In the genomic region with DNA sequence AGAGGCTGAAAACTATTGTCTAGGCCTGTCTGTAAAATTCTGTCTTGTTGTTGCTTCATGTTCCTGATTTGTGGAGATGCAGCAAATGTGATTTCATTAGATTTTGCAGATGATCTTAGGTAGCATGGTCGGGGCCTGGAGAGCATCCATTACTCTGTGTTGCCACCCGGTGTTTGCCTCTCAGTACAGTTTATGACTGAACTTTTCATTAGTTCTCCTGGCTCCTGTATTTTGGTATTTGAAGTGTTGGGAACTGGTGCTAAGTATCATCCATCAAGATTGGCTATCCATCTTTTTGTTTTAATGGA, we compare ENCODE assay signal across 1 cellular context.
TF ChIP-seq lines count a peak whose summit lies in the region.

No MANE protein-coding gene starts in this region.

TF ChIP-seq in SK-N-SH treated with all-trans-retinoic acid at 6 μM for 48 hours, 23 proteins besides CTCF, POLR2A, EP300 and RAD21 (continued from another document):
- TF ChIP-seq, protein P1, sequence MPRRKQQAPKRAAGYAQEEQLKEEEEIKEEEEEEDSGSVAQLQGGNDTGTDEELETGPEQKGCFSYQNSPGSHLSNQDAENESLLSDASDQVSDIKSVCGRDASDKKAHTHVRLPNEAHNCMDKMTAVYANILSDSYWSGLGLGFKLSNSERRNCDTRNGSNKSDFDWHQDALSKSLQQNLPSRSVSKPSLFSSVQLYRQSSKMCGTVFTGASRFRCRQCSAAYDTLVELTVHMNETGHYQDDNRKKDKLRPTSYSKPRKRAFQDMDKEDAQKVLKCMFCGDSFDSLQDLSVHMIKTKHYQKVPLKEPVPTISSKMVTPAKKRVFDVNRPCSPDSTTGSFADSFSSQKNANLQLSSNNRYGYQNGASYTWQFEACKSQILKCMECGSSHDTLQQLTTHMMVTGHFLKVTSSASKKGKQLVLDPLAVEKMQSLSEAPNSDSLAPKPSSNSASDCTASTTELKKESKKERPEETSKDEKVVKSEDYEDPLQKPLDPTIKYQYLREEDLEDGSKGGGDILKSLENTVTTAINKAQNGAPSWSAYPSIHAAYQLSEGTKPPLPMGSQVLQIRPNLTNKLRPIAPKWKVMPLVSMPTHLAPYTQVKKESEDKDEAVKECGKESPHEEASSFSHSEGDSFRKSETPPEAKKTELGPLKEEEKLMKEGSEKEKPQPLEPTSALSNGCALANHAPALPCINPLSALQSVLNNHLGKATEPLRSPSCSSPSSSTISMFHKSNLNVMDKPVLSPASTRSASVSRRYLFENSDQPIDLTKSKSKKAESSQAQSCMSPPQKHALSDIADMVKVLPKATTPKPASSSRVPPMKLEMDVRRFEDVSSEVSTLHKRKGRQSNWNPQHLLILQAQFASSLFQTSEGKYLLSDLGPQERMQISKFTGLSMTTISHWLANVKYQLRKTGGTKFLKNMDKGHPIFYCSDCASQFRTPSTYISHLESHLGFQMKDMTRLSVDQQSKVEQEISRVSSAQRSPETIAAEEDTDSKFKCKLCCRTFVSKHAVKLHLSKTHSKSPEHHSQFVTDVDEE (CRISPR knock-in tag; IDR thresholded peaks at IDR 0.05): no peak
- TF ChIP-seq ZFP3 (CRISPR knock-in tag; IDR thresholded peaks at IDR 0.05) (no peak), ESRRG (CRISPR knock-in tag; IDR thresholded peaks at IDR 0.05) (no peak), OSR1 (CRISPR knock-in tag; IDR thresholded peaks at IDR 0.05) (no peak), BACH2 (CRISPR knock-in tag; IDR thresholded peaks at IDR 0.05; ENCODE audit: borderline replicate concordance) (no peak), ZC3H10 (CRISPR knock-in tag; IDR thresholded peaks at IDR 0.05) (no peak), ISL1 (CRISPR knock-in tag; IDR thresholded peaks at IDR 0.05) (no peak), ZNF565 (CRISPR knock-in tag; conservative IDR thresholded peaks at IDR 0.05; ENCODE audit: low read depth) (no peak), RARB (CRISPR knock-in tag; IDR thresholded peaks at IDR 0.05) (no peak), SNAI2 (CRISPR knock-in tag; IDR thresholded peaks at IDR 0.05) (no peak)
- TF ChIP-seq, protein P2, sequence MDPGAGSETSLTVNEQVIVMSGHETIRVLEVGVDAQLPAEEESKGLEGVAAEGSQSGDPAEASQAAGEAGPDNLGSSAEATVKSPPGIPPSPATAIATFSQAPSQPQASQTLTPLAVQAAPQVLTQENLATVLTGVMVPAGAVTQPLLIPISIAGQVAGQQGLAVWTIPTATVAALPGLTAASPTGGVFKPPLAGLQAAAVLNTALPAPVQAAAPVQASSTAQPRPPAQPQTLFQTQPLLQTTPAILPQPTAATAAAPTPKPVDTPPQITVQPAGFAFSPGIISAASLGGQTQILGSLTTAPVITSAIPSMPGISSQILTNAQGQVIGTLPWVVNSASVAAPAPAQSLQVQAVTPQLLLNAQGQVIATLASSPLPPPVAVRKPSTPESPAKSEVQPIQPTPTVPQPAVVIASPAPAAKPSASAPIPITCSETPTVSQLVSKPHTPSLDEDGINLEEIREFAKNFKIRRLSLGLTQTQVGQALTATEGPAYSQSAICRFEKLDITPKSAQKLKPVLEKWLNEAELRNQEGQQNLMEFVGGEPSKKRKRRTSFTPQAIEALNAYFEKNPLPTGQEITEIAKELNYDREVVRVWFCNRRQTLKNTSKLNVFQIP (CRISPR knock-in tag; IDR thresholded peaks at IDR 0.05; ENCODE audit: borderline replicate concordance, low read depth): no peak
